8 cellular contexts compared by ENCODE assay signal in the genomic region with DNA sequence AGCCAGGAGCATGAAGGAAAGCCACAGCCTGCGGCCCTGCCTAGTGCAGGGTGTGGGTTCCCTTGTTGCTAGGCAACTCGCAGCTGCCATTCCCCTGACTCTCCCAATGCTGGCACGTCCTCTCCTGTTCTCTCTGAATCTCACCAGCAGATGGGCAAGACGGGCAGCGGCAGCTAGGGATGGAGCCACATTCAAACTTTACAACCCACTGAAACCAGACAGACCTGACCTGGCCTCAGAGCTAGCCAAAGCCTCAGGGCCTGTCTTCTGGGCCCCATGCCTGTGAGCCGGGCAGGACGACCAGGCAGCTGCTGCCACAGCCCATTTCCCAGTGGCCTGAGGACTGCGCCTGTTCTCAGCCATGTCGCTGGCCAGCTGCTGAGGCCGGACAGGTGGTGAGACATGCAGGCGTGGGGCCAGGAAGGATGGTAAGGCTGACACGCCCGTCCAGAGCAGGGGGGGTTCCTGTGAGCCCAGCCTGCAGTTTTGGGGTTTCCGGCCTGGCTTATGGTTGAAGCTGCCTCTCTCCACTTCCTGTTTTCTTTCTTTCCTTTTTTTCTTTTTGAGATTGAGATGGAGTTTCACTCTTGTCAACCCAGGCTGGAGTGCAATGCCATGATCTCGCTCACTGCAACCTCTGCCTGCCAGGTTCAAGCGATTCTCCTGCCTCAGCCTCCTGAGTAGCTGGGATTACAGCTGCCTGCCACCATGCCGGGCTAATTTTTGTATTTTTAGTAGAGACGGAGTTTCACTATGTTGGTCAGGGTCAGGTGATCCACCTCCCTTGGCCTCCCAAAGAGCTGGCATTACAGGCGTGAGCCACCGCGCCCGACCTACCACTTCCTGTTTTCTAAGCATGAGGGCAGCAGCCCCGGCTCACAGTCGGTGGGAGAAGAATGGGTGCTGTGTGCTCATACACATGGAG. TPM values are rescaled to one million over a fixed set of nuclear protein-coding genes. Genes with fewer than 3 reads are reported as not detected.
DNase-seq lines count a peak whose midpoint lies in the region; ATAC-seq and TF ChIP-seq lines count a peak whose summit lies in the region.

No MANE protein-coding gene starts in this region.

- peaks cover 41% of the 10 kb centered on the region for H3K4me1 ChIP-seq in skeletal muscle satellite cell (ENCODE audit: control insufficient read depth, insufficient read depth, low read length)

- H3K4me2 ChIP-seq in skeletal muscle satellite cell (ENCODE audit: low read length), result peak overlapping the region; percentile 45

- no peaks in the 10 kb centered on the region for H3K9me3 Mint-ChIP-seq in mesothelial cell of epicardium

- H3K27me3 Mint-ChIP-seq in mesothelial cell of epicardium (ENCODE audit: low read depth), result no peaks in the 10 kb centered on the region

- H3K4me1 Mint-ChIP-seq in mesothelial cell of epicardium, result peaks cover 19% of the 10 kb centered on the region

- H3K4me3 ChIP-seq in GM08714 (ENCODE audit: low read length), result peak overlapping the region; percentile 8; the same call in 1 of the 2 replicates
- peak overlapping the region; percentile 19 for H3K4me3 ChIP-seq in coronary artery
- peak overlapping the region; percentile 6 for H3K4me3 ChIP-seq in skeletal muscle satellite cell (ENCODE audit: low read length)

- no peaks in the 10 kb centered on the region for H3K27me3 ChIP-seq in skeletal muscle satellite cell (ENCODE audit: control insufficient read depth, insufficient read depth, low read length)

- peak; percentile 36 for ATAC-seq in HG03432 (IDR thresholded peaks at IDR 0.05; ENCODE audit: unreplicated experiment)
- ATAC-seq in GM21360 (IDR thresholded peaks at IDR 0.05; ENCODE audit: unreplicated experiment), result no peak

- H3K36me3 ChIP-seq in skeletal muscle satellite cell (ENCODE audit: insufficient read depth, low read length), result peaks cover 38% of the 10 kb centered on the region

- no peak for DNase-seq in coronary artery (ENCODE audit: low spot score)
- DNase-seq in medulla oblongata (ENCODE audit: extremely low spot score), result no peak
- no peak for DNase-seq in mesothelial cell of epicardium (ENCODE audit: low spot score in 2 of 2, unreplicated experiment in 2 of 2)

- no peak overlapping the region for H3K27ac Mint-ChIP-seq in mesothelial cell of epicardium

- no peak overlapping the region for H3K4me3 Mint-ChIP-seq in mesothelial cell of epicardium

- H3K27ac ChIP-seq in VCaP (peak overlapping the region; percentile 98), coronary artery (peak overlapping the region; percentile 40 to 43)

- H3K9ac ChIP-seq in skeletal muscle satellite cell (ENCODE audit: low read depth, low read length), result peak overlapping the region; percentile 0

- H3K9me3 ChIP-seq in skeletal muscle satellite cell (replicated peaks; ENCODE audit: low read length), result no peaks in the 10 kb centered on the region

- peaks cover 21% of the 10 kb centered on the region for H3K36me3 Mint-ChIP-seq in mesothelial cell of epicardium

- TF ChIP-seq CTCF in VCaP (conservative IDR thresholded peaks at IDR 0.05) (no peak), coronary artery (IDR thresholded peaks at IDR 0.05) (no peak), mesothelial cell of epicardium (IDR thresholded peaks at IDR 0.05; ENCODE audit: unreplicated experiment) (no peak)

RNA-seq across cellular contexts. Expression of a gene that starts 4.1 kb away (rescaled TPM):
- total RNA-seq in skeletal muscle satellite cell (2012; rRNA removed), result 37.8 and 43.9 TPM in 2 replicates
- total RNA-seq in mesothelial cell of epicardium, result 59.8 to 63.0 TPM (median 61.2 TPM) in 3 replicates

RNA-seq across cellular contexts. Expression of a gene that starts 42.3 kb away (rescaled TPM):
- total RNA-seq in skeletal muscle satellite cell (2012; rRNA removed), result 8.9 and 13.5 TPM in 2 replicates
- 15.9 to 18.0 TPM (median 17.3 TPM) in 3 replicates for total RNA-seq in mesothelial cell of epicardium

RNA-seq across cellular contexts. Expression of a gene that starts 45.9 kb away (rescaled TPM):
- 19.4 and 21.0 TPM in 2 replicates for total RNA-seq in skeletal muscle satellite cell (2012; rRNA removed)
- total RNA-seq in mesothelial cell of epicardium, result 71.6 to 74.3 TPM (median 73.1 TPM) in 3 replicates

RNA-seq across cellular contexts. Expression of a gene that starts 50.9 kb away (rescaled TPM):
- total RNA-seq in skeletal muscle satellite cell (2012; rRNA removed), result 38.8 and 43.0 TPM in 2 replicates
- total RNA-seq in mesothelial cell of epicardium, result 58.4 to 59.6 TPM (median 59.6 TPM) in 3 replicates
